In genomic region chr4:83454626-83455025, GRCh38 we compare ENCODE assay signal across 8 cellular contexts. TPM values are rescaled to one million over a fixed set of nuclear protein-coding genes. Genes with fewer than 3 reads are reported as not detected.
DNase-seq lines count a peak whose midpoint lies in the region; ATAC-seq, FAIRE-seq and TF ChIP-seq lines count a peak whose summit lies in the region.

No MANE protein-coding gene starts in this region.

- peak overlapping the region; percentile 84 for H3K9ac ChIP-seq in HUES48 (ENCODE audit: low read depth, low read length)
- H3K9ac ChIP-seq in K562 (ENCODE audit: insufficient read depth in 1 of 2, low read depth in 2 of 2, low read length in 2 of 2) = peak overlapping the region; percentile 73 to 95
- peak overlapping the region; percentile 94 for H3K9ac ChIP-seq in HepG2 (ENCODE audit: insufficient read depth, low read depth, low read length)

- H3K4me1 ChIP-seq in HUES48 (ENCODE audit: control insufficient read depth, insufficient read depth, low read length) (no peaks in the 10 kb centered on the region; the same call in 1 of the 2 replicates), K562 (replicated peaks in 1 of 2; ENCODE audit: control insufficient read depth in 2 of 2, insufficient read depth in 2 of 2, low read length in 2 of 2) (no peaks in the 10 kb centered on the region; a peak in 1 of 5 replicates), HepG2 (ENCODE audit: insufficient read depth, low read length) (peaks cover 29% of the 10 kb centered on the region), tibial artery (peaks cover 0 to 29% (median 26%) of the 10 kb centered on the region in 4 donors)

- H3K79me2 ChIP-seq in K562 (ENCODE audit: control insufficient read depth, insufficient read depth, low read length) (peaks cover 59% of the 10 kb centered on the region), HepG2 (ENCODE audit: insufficient read depth, low read length) (peaks cover 42% of the 10 kb centered on the region)

- H3K9me3 ChIP-seq in HUES48 (ENCODE audit: control insufficient read depth, insufficient read depth, low read length) (no peaks in the 10 kb centered on the region), K562 (replicated peaks; ENCODE audit: control insufficient read depth, insufficient read depth, low read depth, low read length) (no peaks in the 10 kb centered on the region), HepG2 (ENCODE audit: low read length) (no peaks in the 10 kb centered on the region), tibial artery (no peaks in the 10 kb centered on the region)

- DNase-seq in A172 (ENCODE audit: low spot score) = peak; percentile 10
- DNase-seq in K562 (ENCODE audit: extremely low read depth in 1 of 4, low spot score in 3 of 4) = peak in 2 of 4 experiments; percentile 15 to 39
- no peak for DNase-seq in HepG2 (ENCODE audit: low spot score)
- DNase-seq in tibial artery = no peak
- DNase-seq in left lobe of liver (ENCODE audit: low spot score) = no peak

- CTCF ChIA-PET in K562 (lab: Yijun Ruan, JAX; ENCODE audit: low intra/inter-chr PET ratio) (no interaction called here), HepG2 (lab: Yijun Ruan, JAX; ENCODE audit: low intra/inter-chr PET ratio, low total read pairs) (no interaction called here)

- WGBS in K562 (ENCODE audit: insufficient coverage, low coverage, missing lambda C conversion rate) = 10% methylated on average over 7 of the region's 7 CpGs
- 44% methylated on average over 7 of the region's 7 CpGs for WGBS in HepG2 (ENCODE audit: low lambda C conversion rate)

- no peaks in the 10 kb centered on the region for H4K20me1 ChIP-seq in K562 (replicated peaks; ENCODE audit: control insufficient read depth, insufficient read depth, low read length)
- no peaks in the 10 kb centered on the region for H4K20me1 ChIP-seq in HepG2 (ENCODE audit: insufficient read depth, low read length)

- TF ChIP-seq CTCF in K562 (IDR thresholded peaks at IDR 0.05 in 2 of 3, conservative IDR thresholded peaks at IDR 0.05 in 1 of 3; ENCODE audit: insufficient read depth in 2 of 3, low read depth in 1 of 3, low read length in 3 of 3) = no peak
- no peak for TF ChIP-seq CTCF in HepG2 (CRISPR knock-in tag; IDR thresholded peaks at IDR 0.05)
- no peak for TF ChIP-seq CTCF in tibial artery (IDR thresholded peaks at IDR 0.05)

- H3K36me3 ChIP-seq in HUES48 (ENCODE audit: control insufficient read depth, insufficient read depth, low read length) (peaks cover 41% of the 10 kb centered on the region), K562 (ENCODE audit: control insufficient read depth, insufficient read depth, low read length) (peaks cover 42% of the 10 kb centered on the region), HepG2 (replicated peaks in 1 of 2; ENCODE audit: control insufficient read depth in 1 of 2, insufficient read depth in 2 of 2, low read length in 2 of 2) (peaks cover 2 to 7% of the 10 kb centered on the region in 2 experiments; a peak in 2 of 5 replicates), tibial artery (peaks cover 7 to 29% (median 14%) of the 10 kb centered on the region in 3 donors)

- H3K27me3 ChIP-seq in HUES48 (ENCODE audit: control insufficient read depth, insufficient read depth, low read length) (no peaks in the 10 kb centered on the region), K562 (ENCODE audit: control insufficient read depth in 2 of 2, insufficient read depth in 2 of 2, low read length in 2 of 2) (no peaks in the 10 kb centered on the region), HepG2 (ENCODE audit: control insufficient read depth in 1 of 2, insufficient read depth in 2 of 2, low read length in 2 of 2) (no peaks in the 10 kb centered on the region; a peak in 1 of 5 replicates), tibial artery (no peaks in the 10 kb centered on the region)

- H2AFZ ChIP-seq in K562 (ENCODE audit: low read depth, low read length) (peak overlapping the region; percentile 92), HepG2 (ENCODE audit: low read length) (no peak overlapping the region)

- FAIRE-seq in K562 (lab: Jason Lieb, UNC) (peak; percentile 61), HepG2 (lab: Jason Lieb, UNC) (no peak)

- H3K4me2 ChIP-seq in K562 (ENCODE audit: insufficient read depth, low read length) (peak overlapping the region; percentile 97), HepG2 (ENCODE audit: low read depth, low read length) (peak overlapping the region; percentile 93)

- TF ChIP-seq RAD21 in K562 (CRISPR knock-in tag; conservative IDR thresholded peaks at IDR 0.05 in 1 of 2, IDR thresholded peaks at IDR 0.05 in 1 of 2) = no peak
- TF ChIP-seq RAD21 in HepG2 (CRISPR knock-in tag; IDR thresholded peaks at IDR 0.05) = no peak

- no peak overlapping the region for H3K27ac ChIP-seq in HUES48 (ENCODE audit: low read depth, low read length)
- H3K27ac ChIP-seq in K562 (ENCODE audit: extremely low read depth, low read depth, low read length) = peak overlapping the region; percentile 99
- H3K27ac ChIP-seq in HepG2 (ENCODE audit: extremely low read length, insufficient read depth, low read length) = peak overlapping the region; percentile 93
- peak overlapping the region; percentile 95 to 98 for H3K27ac ChIP-seq in tibial artery

- POLR2A ChIA-PET in K562 (lab: Yijun Ruan, JAX) = interaction anchor here (0.7 to 1.3 kb wide), 4 partner anchors 13 to 176 kb away, joined by 3 to 10 read pairs (median 4); partner anchors contain the start of gene COQ2
- POLR2A ChIA-PET in HepG2 (lab: Yijun Ruan, JAX) = interaction anchor here (1.2 to 2.1 kb wide), 3 partner anchors 10 to 92 kb away, joined by 4 to 29 read pairs (median 6); no protein-coding TSS in a partner anchor

- TF ChIP-seq POLR2A in K562 (conservative IDR thresholded peaks at IDR 0.05) (no peak), HepG2 (IDR thresholded peaks at IDR 0.05; ENCODE audit: insufficient read depth in 1 of 2, low read depth in 2 of 2, low read length in 2 of 2) (no peak)

- intact Hi-C loops in K562 (cut with micrococcal nuclease) = loop anchor here (2.0 to 5.0 kb wide), 2 partner anchors 43 to 92 kb away; no protein-coding TSS in a partner anchor
- intact Hi-C loops in HepG2 (cut with micrococcal nuclease; ENCODE audit: unreplicated experiment) = loop anchor here (1.0 to 10.0 kb wide), 3 partner anchors 31 to 170 kb away; partner anchors contain the start of genes ABRAXAS1 and COQ2
- intact Hi-C loops in tibial artery (cut with DNase I; ENCODE audit: low total_unique reads) = loop anchor here (2.0 to 10.0 kb wide), 3 partner anchors 30 to 440 kb away; partner anchors contain the start of genes ABRAXAS1, COQ2 and LIN54

- H3K9me1 ChIP-seq in K562 (ENCODE audit: control insufficient read depth, insufficient read depth, low read length) = no peaks in the 10 kb centered on the region

- H3K4me3 ChIP-seq in HUES48 (ENCODE audit: low read depth, low read length) (peak overlapping the region; percentile 81), K562 (peak overlapping the region; percentile 68), HepG2 (replicated peaks in 1 of 3; ENCODE audit: insufficient read depth in 1 of 3, low read depth in 2 of 3, low read length in 3 of 3) (peak overlapping the region; percentile 78 to 98 (median 90)), tibial artery (peak overlapping the region; percentile 75 to 91)

- no peak for TF ChIP-seq EP300 in K562 (IDR thresholded peaks at IDR 0.05; ENCODE audit: low read length)
- TF ChIP-seq EP300 in HepG2 (IDR thresholded peaks at IDR 0.05; ENCODE audit: low read depth in 2 of 2, low read length in 2 of 2) = no peak
- TF ChIP-seq EP300 in HepG2 (CRISPR knock-in tag; IDR thresholded peaks at IDR 0.05; ENCODE audit: borderline replicate concordance) = no peak

- ATAC-seq in K562 = peak; percentile 14
- ATAC-seq in HepG2 = no peak
- no peak for ATAC-seq in left lobe of liver
- no peak for ATAC-seq in HG02852 (IDR thresholded peaks at IDR 0.05; ENCODE audit: unreplicated experiment)
- ATAC-seq in HG02642 (IDR thresholded peaks at IDR 0.05; ENCODE audit: poor library complexity, unreplicated experiment) = no peak

- in situ Hi-C loops in K562 (cut with MboI) (no loop called here), HepG2 (cut with HindIII; ENCODE audit: extremely low pct_ligation_motif_present, low pct_unique_long_range_greater_than_20kb) (loop anchor here (5.0 kb wide), 1 partner anchor 82 kb away; no protein-coding TSS in a partner anchor)

- BruUV-seq in K562 (replicated peaks; lab: Mats Ljungman, UMichigan) = no TSS peak
- no TSS peak for BruUV-seq in HepG2 (replicated peaks; lab: Mats Ljungman, UMichigan)

RNA-seq across cellular contexts. Expression of gene HELQ, which starts 1.0 kb away (rescaled TPM):
- total RNA-seq in A172 (2014; rRNA removed; shearing (Covaris generic)) = 6.9 and 7.6 TPM in 2 replicates
- 20.1 and 26.8 TPM in 2 replicates for total RNA-seq in K562 (2011; cell fraction: chromatin; rRNA removed; ENCODE audit: low replicate concordance)
- 17.3 and 20.3 TPM in 2 replicates for total RNA-seq in K562 (2011; cell fraction: nucleolus; rRNA removed)
- total RNA-seq in K562 (2011; cell fraction: nucleoplasm; rRNA removed) = 22.4 and 22.8 TPM in 2 replicates
- total RNA-seq in K562 (2014; rRNA removed) = 15.2 and 16.3 TPM in 2 replicates
- 11.9 and 12.7 TPM in 2 replicates for total RNA-seq in K562 (2014; rRNA removed; fragmentation: Illumina TruSeq; extraction: Trizol)
- 11.3 and 12.6 TPM in 2 replicates for total RNA-seq in K562 (2015; rRNA removed; fragmentation: Illumina TruSeq; extraction: Trizol)
- 11.0 and 13.5 TPM in 2 replicates for total RNA-seq in K562 (2021)
- polyA plus RNA-seq in K562 (2011; rRNA removed) = 11.6 and 13.1 TPM in 2 replicates
- polyA plus RNA-seq in K562 (2011; cell fraction: cytosol; rRNA removed) = 3.9 and 5.7 TPM in 2 replicates
- 11.0 and 11.1 TPM in 2 replicates for polyA plus RNA-seq in K562 (2011; cell fraction: nucleus; rRNA removed)
- polyA plus RNA-seq in K562 (2012) = 8.6 and 9.3 TPM in 2 replicates
- polyA plus RNA-seq in K562 (2014; fragmentation: Illumina TruSeq; extraction: Trizol) = 10.9 and 12.7 TPM in 2 replicates
- 1 to 10 TPM; 3.5 to 5.6 TPM for polyA plus RNA-seq in K562 (2014; fragmentation: Nextera tagmentation; extraction: Ambion mirVana)
- polyA plus RNA-seq in K562 (2014; rRNA removed) = 9.2 and 15.7 TPM in 2 replicates
- 18.7 and 21.2 TPM in 2 replicates for polyA minus RNA-seq in K562 (2011; rRNA and poly(A)+ RNA removed)
- 2.5 and 5.2 TPM in 2 replicates for polyA minus RNA-seq in K562 (2011; cell fraction: cytosol; rRNA and poly(A)+ RNA removed)
- 18.3 and 32.5 TPM in 2 replicates for polyA minus RNA-seq in K562 (2011; cell fraction: nucleus; rRNA and poly(A)+ RNA removed)
- total RNA-seq in HepG2 (2016; rRNA removed; fragmentation: Illumina TruSeq; extraction: Trizol) = 10.2 and 10.8 TPM in 2 replicates
- total RNA-seq in HepG2 (2016; cell fraction: cytosol; rRNA removed; fragmentation: Illumina TruSeq; extraction: Trizol; ENCODE audit: low read depth) = 8.7 and 9.7 TPM in 2 replicates
- total RNA-seq in HepG2 (2016; cell fraction: insoluble cytoplasmic fraction; rRNA removed; fragmentation: Illumina TruSeq; extraction: Trizol) = 10.4 and 11.8 TPM in 2 replicates
- total RNA-seq in HepG2 (2016; cell fraction: membrane; rRNA removed; fragmentation: Illumina TruSeq; extraction: Trizol) = 6.9 and 9.2 TPM in 2 replicates
- total RNA-seq in HepG2 (2016; cell fraction: nucleus; rRNA removed; fragmentation: Illumina TruSeq; extraction: Trizol) = 14.6 and 15.0 TPM in 2 replicates
- polyA plus RNA-seq in HepG2 (2011; rRNA removed) = 6.6 and 7.1 TPM in 2 replicates
- 4.3 and 5.6 TPM in 2 replicates for polyA plus RNA-seq in HepG2 (2011; cell fraction: cytosol; rRNA removed)
- polyA plus RNA-seq in HepG2 (2011; cell fraction: nucleus; rRNA removed) = 4.7 and 6.8 TPM in 2 replicates
- 4.0 and 6.0 TPM in 2 replicates for polyA plus RNA-seq in HepG2 (2012)
- 3.4 TPM in 2 replicates for polyA plus RNA-seq in HepG2 (2016; cell fraction: cytosol; fragmentation: Illumina TruSeq; extraction: Trizol; ENCODE audit: low read depth)
- 8.5 and 10.9 TPM in 2 replicates for polyA plus RNA-seq in HepG2 (2016; cell fraction: insoluble cytoplasmic fraction; fragmentation: Illumina TruSeq; extraction: Trizol; ENCODE audit: low read depth)
- 4.7 and 5.0 TPM in 2 replicates for polyA plus RNA-seq in HepG2 (2016; cell fraction: membrane; fragmentation: Illumina TruSeq; extraction: Trizol; ENCODE audit: low read depth)
- polyA plus RNA-seq in HepG2 (2016; cell fraction: nucleus; fragmentation: Illumina TruSeq; extraction: Trizol; ENCODE audit: insufficient read depth, low read depth) = 7.3 and 8.4 TPM in 2 replicates
- 11.5 and 14.8 TPM in 2 replicates for polyA minus RNA-seq in HepG2 (2011; rRNA and poly(A)+ RNA removed; ENCODE audit: low replicate concordance)
- polyA minus RNA-seq in HepG2 (2011; cell fraction: cytosol; rRNA and poly(A)+ RNA removed) = 6.1 and 8.0 TPM in 2 replicates
- 24.8 and 27.5 TPM in 2 replicates for polyA minus RNA-seq in HepG2 (2011; cell fraction: nucleus; rRNA and poly(A)+ RNA removed)
- 6.7 TPM for total RNA-seq in left lobe of liver

RNA-seq across cellular contexts. Expression of gene MRPS18C, which starts 1.2 kb away (rescaled TPM):
- 38.3 and 49.2 TPM in 2 replicates for total RNA-seq in A172 (2014; rRNA removed; shearing (Covaris generic))
- total RNA-seq in K562 (2011; cell fraction: chromatin; rRNA removed; ENCODE audit: low replicate concordance) = 23.5 and 59.1 TPM in 2 replicates
- total RNA-seq in K562 (2011; cell fraction: nucleolus; rRNA removed) = 20.2 and 21.1 TPM in 2 replicates
- 35.0 and 61.6 TPM in 2 replicates for total RNA-seq in K562 (2011; cell fraction: nucleoplasm; rRNA removed)
- 53.3 and 54.3 TPM in 2 replicates for total RNA-seq in K562 (2014; rRNA removed)
- 149 and 150 TPM in 2 replicates for total RNA-seq in K562 (2014; rRNA removed; fragmentation: Illumina TruSeq; extraction: Trizol)
- 114 and 138 TPM in 2 replicates for total RNA-seq in K562 (2015; rRNA removed; fragmentation: Illumina TruSeq; extraction: Trizol)
- 110 and 115 TPM in 2 replicates for total RNA-seq in K562 (2021)
- 71.9 and 94.6 TPM in 2 replicates for polyA plus RNA-seq in K562 (2011; rRNA removed)
- polyA plus RNA-seq in K562 (2011; cell fraction: cytosol; rRNA removed) = 19.2 and 45.8 TPM in 2 replicates
- 14.5 and 28.5 TPM in 2 replicates for polyA plus RNA-seq in K562 (2011; cell fraction: nucleus; rRNA removed)
- polyA plus RNA-seq in K562 (2012) = 76.9 and 195 TPM in 2 replicates
- 96.5 and 138 TPM in 2 replicates for polyA plus RNA-seq in K562 (2014; fragmentation: Illumina TruSeq; extraction: Trizol)
- polyA plus RNA-seq in K562 (2014; fragmentation: Nextera tagmentation; extraction: Ambion mirVana) = 100 to 1,000 TPM; 329 to 390 TPM
- 77.0 and 79.9 TPM in 2 replicates for polyA plus RNA-seq in K562 (2014; rRNA removed)
- polyA minus RNA-seq in K562 (2011; rRNA and poly(A)+ RNA removed) = 51.3 and 62.6 TPM in 2 replicates
- 12.3 and 51.6 TPM in 2 replicates for polyA minus RNA-seq in K562 (2011; cell fraction: cytosol; rRNA and poly(A)+ RNA removed)
- 19.7 and 35.3 TPM in 2 replicates for polyA minus RNA-seq in K562 (2011; cell fraction: nucleus; rRNA and poly(A)+ RNA removed)
- 124 and 141 TPM in 2 replicates for total RNA-seq in HepG2 (2016; rRNA removed; fragmentation: Illumina TruSeq; extraction: Trizol)
- 92.8 and 103 TPM in 2 replicates for total RNA-seq in HepG2 (2016; cell fraction: cytosol; rRNA removed; fragmentation: Illumina TruSeq; extraction: Trizol; ENCODE audit: low read depth)
- total RNA-seq in HepG2 (2016; cell fraction: insoluble cytoplasmic fraction; rRNA removed; fragmentation: Illumina TruSeq; extraction: Trizol) = 119 and 173 TPM in 2 replicates
- 66.0 and 77.6 TPM in 2 replicates for total RNA-seq in HepG2 (2016; cell fraction: membrane; rRNA removed; fragmentation: Illumina TruSeq; extraction: Trizol)
- 34.2 and 45.6 TPM in 2 replicates for total RNA-seq in HepG2 (2016; cell fraction: nucleus; rRNA removed; fragmentation: Illumina TruSeq; extraction: Trizol)
- 35.7 and 45.4 TPM in 2 replicates for polyA plus RNA-seq in HepG2 (2011; rRNA removed)
- 18.4 and 24.7 TPM in 2 replicates for polyA plus RNA-seq in HepG2 (2011; cell fraction: cytosol; rRNA removed)
- polyA plus RNA-seq in HepG2 (2011; cell fraction: nucleus; rRNA removed) = 8.2 and 11.9 TPM in 2 replicates
- polyA plus RNA-seq in HepG2 (2012) = 48.4 and 66.6 TPM in 2 replicates
- polyA plus RNA-seq in HepG2 (2016; cell fraction: cytosol; fragmentation: Illumina TruSeq; extraction: Trizol; ENCODE audit: low read depth) = 97.5 and 98.5 TPM in 2 replicates
- 141 and 155 TPM in 2 replicates for polyA plus RNA-seq in HepG2 (2016; cell fraction: insoluble cytoplasmic fraction; fragmentation: Illumina TruSeq; extraction: Trizol; ENCODE audit: low read depth)
- polyA plus RNA-seq in HepG2 (2016; cell fraction: membrane; fragmentation: Illumina TruSeq; extraction: Trizol; ENCODE audit: low read depth) = 48.9 and 52.6 TPM in 2 replicates
- polyA plus RNA-seq in HepG2 (2016; cell fraction: nucleus; fragmentation: Illumina TruSeq; extraction: Trizol; ENCODE audit: insufficient read depth, low read depth) = 67.0 and 78.0 TPM in 2 replicates
- polyA minus RNA-seq in HepG2 (2011; rRNA and poly(A)+ RNA removed; ENCODE audit: low replicate concordance) = 8.6 and 13.3 TPM in 2 replicates
- 13.9 and 21.8 TPM in 2 replicates for polyA minus RNA-seq in HepG2 (2011; cell fraction: cytosol; rRNA and poly(A)+ RNA removed)
- 39.4 and 40.8 TPM in 2 replicates for polyA minus RNA-seq in HepG2 (2011; cell fraction: nucleus; rRNA and poly(A)+ RNA removed)
- total RNA-seq in left lobe of liver = 26.8 TPM

RNA-seq across cellular contexts. Expression of gene ABRAXAS1, which starts 30.3 kb away (rescaled TPM):
- total RNA-seq in A172 (2014; rRNA removed; shearing (Covaris generic)) = 9.3 and 16.4 TPM in 2 replicates
- total RNA-seq in K562 (2011; cell fraction: chromatin; rRNA removed; ENCODE audit: low replicate concordance) = 14.8 and 37.7 TPM in 2 replicates
- total RNA-seq in K562 (2011; cell fraction: nucleolus; rRNA removed) = 19.7 and 26.7 TPM in 2 replicates
- 29.8 and 51.8 TPM in 2 replicates for total RNA-seq in K562 (2011; cell fraction: nucleoplasm; rRNA removed)
- total RNA-seq in K562 (2014; rRNA removed) (18.4 and 27.0 TPM in 2 replicates), K562 (2014; rRNA removed; fragmentation: Illumina TruSeq; extraction: Trizol) (22.4 and 26.0 TPM in 2 replicates), K562 (2015; rRNA removed; fragmentation: Illumina TruSeq; extraction: Trizol) (17.9 and 22.1 TPM in 2 replicates), K562 (2021) (27.6 and 30.9 TPM in 2 replicates), HepG2 (2016; rRNA removed; fragmentation: Illumina TruSeq; extraction: Trizol) (14.1 and 20.8 TPM in 2 replicates), left lobe of liver (1.8 TPM)
- polyA plus RNA-seq in K562 (2011; rRNA removed) (43.2 and 48.3 TPM in 2 replicates), K562 (2014; fragmentation: Illumina TruSeq; extraction: Trizol) (37.6 and 37.7 TPM in 2 replicates), K562 (2014; fragmentation: Nextera tagmentation; extraction: Ambion mirVana) (10 to 100 TPM; 10.8 to 13.7 TPM), K562 (2014; rRNA removed) (20.6 and 32.9 TPM in 2 replicates), HepG2 (2011; rRNA removed) (10.8 and 14.7 TPM in 2 replicates)
- 7.0 and 20.7 TPM in 2 replicates for polyA plus RNA-seq in K562 (2011; cell fraction: cytosol; rRNA removed)
- polyA plus RNA-seq in K562 (2011; cell fraction: nucleus; rRNA removed) = 13.5 and 17.7 TPM in 2 replicates
- polyA plus RNA-seq in K562 (2012) = 23.7 and 59.5 TPM in 2 replicates
- 45.2 and 54.5 TPM in 2 replicates for polyA minus RNA-seq in K562 (2011; rRNA and poly(A)+ RNA removed)
- polyA minus RNA-seq in K562 (2011; cell fraction: cytosol; rRNA and poly(A)+ RNA removed) = 20.3 and 21.8 TPM in 2 replicates
- polyA minus RNA-seq in K562 (2011; cell fraction: nucleus; rRNA and poly(A)+ RNA removed) = 20.1 and 30.0 TPM in 2 replicates
- total RNA-seq in HepG2 (2016; cell fraction: cytosol; rRNA removed; fragmentation: Illumina TruSeq; extraction: Trizol; ENCODE audit: low read depth) = 5.8 and 6.7 TPM in 2 replicates
- 15.0 and 18.9 TPM in 2 replicates for total RNA-seq in HepG2 (2016; cell fraction: insoluble cytoplasmic fraction; rRNA removed; fragmentation: Illumina TruSeq; extraction: Trizol)
- 14.8 and 21.8 TPM in 2 replicates for total RNA-seq in HepG2 (2016; cell fraction: membrane; rRNA removed; fragmentation: Illumina TruSeq; extraction: Trizol)
- total RNA-seq in HepG2 (2016; cell fraction: nucleus; rRNA removed; fragmentation: Illumina TruSeq; extraction: Trizol) = 9.0 and 9.6 TPM in 2 replicates
- polyA plus RNA-seq in HepG2 (2011; cell fraction: cytosol; rRNA removed) = 4.7 and 7.1 TPM in 2 replicates
- 2.8 and 3.9 TPM in 2 replicates for polyA plus RNA-seq in HepG2 (2011; cell fraction: nucleus; rRNA removed)
- 11.0 and 15.1 TPM in 2 replicates for polyA plus RNA-seq in HepG2 (2012)
- 5.5 and 6.4 TPM in 2 replicates for polyA plus RNA-seq in HepG2 (2016; cell fraction: cytosol; fragmentation: Illumina TruSeq; extraction: Trizol; ENCODE audit: low read depth)
- 17.6 and 19.8 TPM in 2 replicates for polyA plus RNA-seq in HepG2 (2016; cell fraction: insoluble cytoplasmic fraction; fragmentation: Illumina TruSeq; extraction: Trizol; ENCODE audit: low read depth)
- 12.7 and 14.1 TPM in 2 replicates for polyA plus RNA-seq in HepG2 (2016; cell fraction: membrane; fragmentation: Illumina TruSeq; extraction: Trizol; ENCODE audit: low read depth)
- polyA plus RNA-seq in HepG2 (2016; cell fraction: nucleus; fragmentation: Illumina TruSeq; extraction: Trizol; ENCODE audit: insufficient read depth, low read depth) = 14.6 and 15.4 TPM in 2 replicates
- 1.2 and 6.2 TPM in 2 replicates for polyA minus RNA-seq in HepG2 (2011; rRNA and poly(A)+ RNA removed; ENCODE audit: low replicate concordance)
- polyA minus RNA-seq in HepG2 (2011; cell fraction: cytosol; rRNA and poly(A)+ RNA removed) = 16.4 TPM in 2 replicates
- 16.7 and 20.4 TPM in 2 replicates for polyA minus RNA-seq in HepG2 (2011; cell fraction: nucleus; rRNA and poly(A)+ RNA removed)
